8 cellular contexts compared by ENCODE assay signal in genomic region chr6:80605165-80605989, GRCh38.
DNase-seq lines count a peak whose midpoint lies in the region; ATAC-seq, FAIRE-seq and TF ChIP-seq lines count a peak whose summit lies in the region.

No MANE protein-coding gene starts in this region.

- H3K9me2 ChIP-seq in Karpas-422 (replicated peaks; ENCODE audit: insufficient read depth, low read length) = no peaks in the 10 kb centered on the region

- H3K27ac ChIP-seq in Karpas-422 (ENCODE audit: low read length) (no peak overlapping the region), thyroid gland (no peak overlapping the region)

- H3K9ac ChIP-seq in Karpas-422 (ENCODE audit: low read length) = no peak overlapping the region

- no peaks in the 10 kb centered on the region for H3K36me3 ChIP-seq in Karpas-422 (ENCODE audit: insufficient read depth, low read length)
- no peaks in the 10 kb centered on the region for H3K36me3 ChIP-seq in thyroid gland

- H3K9me3 ChIP-seq in Karpas-422 (ENCODE audit: low read length) (no peaks in the 10 kb centered on the region), thyroid gland (no peaks in the 10 kb centered on the region)

- H3K4me3 ChIP-seq in AG09309 (ENCODE audit: control insufficient read depth, low read depth, low read length) (no peak overlapping the region), Karpas-422 (ENCODE audit: low read length) (no peak overlapping the region), thyroid gland (replicated peaks in 1 of 3) (no peak overlapping the region)

- no peak for DNase-seq in AG09309 (ENCODE audit: low read depth)
- peak; percentile 73 for DNase-seq in Karpas-422
- DNase-seq in left ventricle myocardium superior = no peak
- no peak for DNase-seq in thyroid gland
- no peak for DNase-seq in DMS79 (lab: John Stamatoyannopoulos, UW)
- DNase-seq in ureter (ENCODE audit: low spot score) = no peak

- TF ChIP-seq CTCF in AG09309 (IDR thresholded peaks at IDR 0.05; ENCODE audit: control insufficient read depth, insufficient read depth, low read depth, low read length, missing control alignments) (peak; percentile 57), thyroid gland (IDR thresholded peaks at IDR 0.05) (peak; percentile 33 to 64 (median 48))

- H3K27me3 ChIP-seq in Karpas-422 (ENCODE audit: low read length) (no peaks in the 10 kb centered on the region), thyroid gland (no peaks in the 10 kb centered on the region)

- H3K4me2 ChIP-seq in Karpas-422 (ENCODE audit: low read depth, low read length, poor library complexity, severe bottlenecking) = no peak overlapping the region

- H3K79me2 ChIP-seq in Karpas-422 (ENCODE audit: low read length) = no peaks in the 10 kb centered on the region

- TF ChIP-seq POLR2A in GM18505 (IDR thresholded peaks at IDR 0.05; ENCODE audit: borderline replicate concordance, extremely low read depth, insufficient read depth, insufficient read length) (no peak), thyroid gland (IDR thresholded peaks at IDR 0.05) (no peak)

- H2AFZ ChIP-seq in Karpas-422 (ENCODE audit: low read length) = no peak overlapping the region

- intact Hi-C loops in left ventricle myocardium superior (cut with micrococcal nuclease) (loop anchor here (5.0 kb wide), 2 partner anchors 393 to 1147 kb away; partner anchors contain the start of gene TENT5A), thyroid gland (cut with DNase I) (no loop called here)

- H4K20me1 ChIP-seq in Karpas-422 (ENCODE audit: insufficient read depth, low read depth, low read length) = no peaks in the 10 kb centered on the region

- H3K4me1 ChIP-seq in Karpas-422 (ENCODE audit: low read length) (no peaks in the 10 kb centered on the region), thyroid gland (peaks cover 7 to 9% of the 10 kb centered on the region in 2 donors)

- ATAC-seq in GM18505 (IDR thresholded peaks at IDR 0.05; ENCODE audit: unreplicated experiment) = peak; percentile 66
- ATAC-seq in left ventricle myocardium superior = peak; percentile 58

- WGBS in thyroid gland, 2 donors = 26 to 32% methylated on average over 4 of the region's 4 CpGs

- FAIRE-seq in TTC549 (lab: Jason Lieb, UNC) = peak; percentile 53
